8 cellular contexts compared by ENCODE assay signal in the genomic region with DNA sequence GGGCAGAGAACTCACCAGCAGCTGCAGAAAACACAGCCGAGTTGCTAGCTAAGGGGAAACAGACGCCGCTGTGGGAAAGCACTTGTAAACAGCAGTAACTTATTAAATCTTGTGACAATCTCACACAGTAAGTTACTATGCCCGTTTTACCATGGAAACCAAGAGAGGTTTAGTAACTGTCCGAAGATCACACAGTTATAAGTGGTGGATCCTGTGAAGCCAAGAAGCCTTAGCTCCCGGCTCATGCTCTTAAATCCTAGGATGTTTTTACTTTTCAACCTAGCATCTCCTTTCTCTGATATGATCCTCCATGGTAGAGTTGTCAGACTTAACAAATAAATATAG. TPM values are rescaled to one million over a fixed set of nuclear protein-coding genes. Genes with fewer than 3 reads are reported as not detected.
DNase-seq lines count a peak whose midpoint lies in the region; ATAC-seq and TF ChIP-seq lines count a peak whose summit lies in the region.

No MANE protein-coding gene starts in this region.

- peak overlapping the region; percentile 74 for H3K4me3 Mint-ChIP-seq in CD8-positive, alpha-beta T cell

- no peaks in the 10 kb centered on the region for H3K9me3 ChIP-seq in CD8-positive, alpha-beta T cell (ENCODE audit: low read length)
- no peaks in the 10 kb centered on the region for H3K9me3 ChIP-seq in SK-N-MC (ENCODE audit: low read depth, low read length)
- H3K9me3 ChIP-seq in prostate gland = no peaks in the 10 kb centered on the region
- H3K9me3 ChIP-seq in body of pancreas = no peaks in the 10 kb centered on the region

- TF ChIP-seq POLR2A in prostate gland (IDR thresholded peaks at IDR 0.05) (no peak), body of pancreas (IDR thresholded peaks at IDR 0.05) (no peak)

- DNase-seq in CD8-positive, alpha-beta T cell = no peak
- DNase-seq in SK-N-MC (ENCODE audit: low read depth, low spot score) (no peak), foreskin fibroblast (no peak), prostate gland (ENCODE audit: low spot score) (no peak), DMS79 treated with DMSO at 0.1 percent for 48 hours (lab: John Stamatoyannopoulos, UW) (no peak), Ammon's horn (ENCODE audit: low spot score) (no peak), body of pancreas (no peak)
- DNase-seq in stimulated activated CD4-positive, alpha-beta T cell treated with anti-CD3 and anti-CD28 coated beads, Interleukin-2, amount 100 ng/mL, for 48 hours = no peak

- 15% methylated on average over 6 of the region's 6 CpGs for WGBS in prostate gland
- 12 to 16% methylated on average over 6 of the region's 6 CpGs for WGBS in body of pancreas, 2 donors

- H3K4me1 ChIP-seq in CD8-positive, alpha-beta T cell (ENCODE audit: insufficient read depth, low read length) = peaks cover 13% of the 10 kb centered on the region
- peaks cover 9% of the 10 kb centered on the region for H3K4me1 ChIP-seq in prostate gland (replicated peaks)
- peaks cover 23% of the 10 kb centered on the region for H3K4me1 ChIP-seq in body of pancreas

- no peaks in the 10 kb centered on the region for H3K36me3 ChIP-seq in CD8-positive, alpha-beta T cell (ENCODE audit: insufficient read depth, low read length)
- H3K36me3 ChIP-seq in SK-N-MC (ENCODE audit: insufficient read depth, low read length) (no peaks in the 10 kb centered on the region), prostate gland (no peaks in the 10 kb centered on the region), body of pancreas (replicated peaks in 1 of 2; ENCODE audit: insufficient read depth in 1 of 2, low read depth in 2 of 2) (no peaks in the 10 kb centered on the region)

- H3K27me3 Mint-ChIP-seq in CD8-positive, alpha-beta T cell (ENCODE audit: low read depth) = peaks cover 55% of the 10 kb centered on the region

- intact Hi-C loops in CD8-positive, alpha-beta T cell (cut with DNase I, micrococcal nuclease) = loop anchor here in 1 of 2 experiments (5.0 kb wide), 1 partner anchor 59 kb away; no protein-coding TSS in a partner anchor
- intact Hi-C loops in prostate gland (cut with DNase I) = loop anchor here (1.0 to 5.0 kb wide), 5 partner anchors 64 to 834 kb away; no protein-coding TSS in a partner anchor
- intact Hi-C loops in body of pancreas (cut with DNase I) = loop anchor here (10.0 kb wide), 1 partner anchor 838 kb away; no protein-coding TSS in a partner anchor

- POLR2A ChIA-PET in CD8-positive, alpha-beta T cell (lab: Charles Lee) = no interaction called here

- H3K9ac ChIP-seq in SK-N-MC (ENCODE audit: insufficient read length) = no peak overlapping the region

- peaks cover 19% of the 10 kb centered on the region for H3K4me1 Mint-ChIP-seq in CD8-positive, alpha-beta T cell (ENCODE audit: low read depth)

- CTCF ChIA-PET in CD8-positive, alpha-beta T cell (lab: Charles Lee) = no interaction called here

- no peaks in the 10 kb centered on the region for H3K9me3 Mint-ChIP-seq in CD8-positive, alpha-beta T cell

- H3K27ac Mint-ChIP-seq in CD8-positive, alpha-beta T cell = no peak overlapping the region

- no peak overlapping the region for H3K27ac ChIP-seq in CD8-positive, alpha-beta T cell (ENCODE audit: low read depth, low read length)
- H3K27ac ChIP-seq in SK-N-MC = no peak overlapping the region
- peak overlapping the region; percentile 66 for H3K27ac ChIP-seq in prostate gland
- no peak overlapping the region for H3K27ac ChIP-seq in body of pancreas

- TF ChIP-seq CTCF in CD8-positive, alpha-beta T cell (IDR thresholded peaks at IDR 0.05) = no peak
- TF ChIP-seq CTCF in foreskin fibroblast (IDR thresholded peaks at IDR 0.05; ENCODE audit: low read depth, low read length) = no peak
- TF ChIP-seq CTCF in prostate gland (IDR thresholded peaks at IDR 0.05) = no peak
- peak in 1 of 7 experiments; percentile 12 for TF ChIP-seq CTCF in body of pancreas (IDR thresholded peaks at IDR 0.05)

- peaks cover 11% of the 10 kb centered on the region for H3K27me3 ChIP-seq in CD8-positive, alpha-beta T cell (ENCODE audit: insufficient read depth, low read length)
- H3K27me3 ChIP-seq in prostate gland (replicated peaks; ENCODE audit: insufficient read depth) = no peaks in the 10 kb centered on the region
- peaks cover 0 to 12% of the 10 kb centered on the region in 2 donors for H3K27me3 ChIP-seq in body of pancreas

- H3K4me3 ChIP-seq in CD8-positive, alpha-beta T cell (ENCODE audit: low read depth, low read length) = no peak overlapping the region
- H3K4me3 ChIP-seq in SK-N-MC (peak overlapping the region; percentile 77), foreskin fibroblast (ENCODE audit: low read depth in 1 of 2, low read length in 2 of 2) (peak overlapping the region; percentile 44 to 55), prostate gland (peak overlapping the region in 1 of 2 donors; percentile 44), body of pancreas (no peak overlapping the region)

- ATAC-seq in CD8-positive, alpha-beta T cell = no peak
- no peak for ATAC-seq in body of pancreas

- no peaks in the 10 kb centered on the region for H3K36me3 Mint-ChIP-seq in CD8-positive, alpha-beta T cell

RNA-seq across cellular contexts. Expression of gene SULF2, which starts 1.5 kb away (rescaled TPM):
- total RNA-seq in CD8-positive, alpha-beta T cell = 1 to 10 TPM in 1 of 2 experiments, under 1 TPM in 1; 0.76 to 1.2 TPM
- total RNA-seq in prostate gland = 10 to 100 TPM; 43.6 to 82.0 TPM
- 10 to 100 TPM in 1 of 2 donors, 1 to 10 TPM in 1; 9.1 to 34.3 TPM for total RNA-seq in body of pancreas

Comparison
In these comparisons a context has a peak if more than half of its experiments do, and no peak if none do; other contexts are left out.
1. H3K27ac ChIP-seq: peak in prostate gland (2 of 2); none in CD8-positive, alpha-beta T cell (single experiment), SK-N-MC (single experiment) and body of pancreas (0 of 4).
2. H3K4me3 ChIP-seq: peak in SK-N-MC (single experiment) and foreskin fibroblast (2 of 2); none in CD8-positive, alpha-beta T cell (single experiment) and body of pancreas (0 of 2).
3. RNA of gene SULF2, which starts 1.5 kb away (total RNA-seq): 43.6 to 82.0 TPM in prostate gland and 9.1 to 34.3 TPM in body of pancreas; 0.76 to 1.2 TPM in CD8-positive, alpha-beta T cell; every median in the first group is over 4 times any median in the second.